In genomic region chr5:56090793-56091460, GRCh38 we compare ENCODE assay signal across 23 cellular contexts.
DNase-seq lines count a peak whose midpoint lies in the region; ATAC-seq and TF ChIP-seq lines count a peak whose summit lies in the region.
"Had no signal": no experiment of that assay in that cellular context is flagged by ENCODE, and none has a peak within 500 bp of the region (broad histone marks: within the 10 kb centered on the region; RNA-seq: fewer than 3 reads in every experiment).

No MANE protein-coding gene starts in this region.

- H3K18ac ChIP-seq in IMR-90 (ENCODE audit: low read depth, low read length): peak overlapping the region; percentile 35; the same call in 1 of the 2 replicates

- peak overlapping the region; percentile 38; the same call in 1 of the 2 replicates for H4K91ac ChIP-seq in IMR-90 (ENCODE audit: insufficient read depth, low read depth, low read length)

- CTCF ChIA-PET in IMR-90 (lab: Yijun Ruan, JAX): interaction anchor here (0.5 kb wide), 1 partner anchor 23 kb away, joined by 3 read pairs; no protein-coding TSS in a partner anchor

- no peaks in the 10 kb centered on the region for H3K27me3 Mint-ChIP-seq in activated naive CD8-positive, alpha-beta T cell
- no peaks in the 10 kb centered on the region for H3K27me3 Mint-ChIP-seq in activated naive CD8-positive, alpha-beta T cell treated with anti-CD3 and anti-CD28 coated beads for 36 hours
- H3K27me3 Mint-ChIP-seq in activated naive CD8-positive, alpha-beta T cell treated with anti-CD3 and anti-CD28 coated beads, Interleukin-2, amount 50 U/mL, for 24 hours: no peaks in the 10 kb centered on the region
- no peaks in the 10 kb centered on the region for H3K27me3 Mint-ChIP-seq in nephron (ENCODE audit: low read depth)
- H3K27me3 Mint-ChIP-seq in endothelial cell (ENCODE audit: unreplicated experiment): peaks cover 3% of the 10 kb centered on the region

- 0 out of 3 replicates have a peak overlapping the region, but pooled peaks have one; percentile 1 for H2BK15ac ChIP-seq in IMR-90 (ENCODE audit: low read depth, low read length)

- H3K9ac ChIP-seq in IMR-90 (ENCODE audit: low read depth, low read length): no peak overlapping the region
- H3K9ac ChIP-seq: GM23248 had no signal

- H3K4me1 ChIP-seq in IMR-90 (ENCODE audit: control insufficient read depth, insufficient read depth, low read length) (peaks cover 7% of the 10 kb centered on the region), gastrocnemius medialis (no peaks in the 10 kb centered on the region), heart left ventricle (peaks cover 0 to 11% (median 0%) of the 10 kb centered on the region in 12 donors)

- H3K4me3 ChIP-seq in IMR-90 (ENCODE audit: insufficient read depth, low read depth, low read length) (no peak overlapping the region), gastrocnemius medialis (no peak overlapping the region), heart left ventricle (no peak overlapping the region)
- H3K4me3 ChIP-seq: GM23248, SK-N-MC, upper lobe of left lung had no signal

- H2BK5ac ChIP-seq in IMR-90 (ENCODE audit: low read depth, low read length, poor library complexity, severe bottlenecking): no peak overlapping the region

- peak overlapping the region; percentile 20; the same call in 1 of the 2 replicates for H2BK20ac ChIP-seq in IMR-90 (ENCODE audit: low read depth, low read length)

- H4K20me1 ChIP-seq in IMR-90 (ENCODE audit: insufficient read depth, low read length): no peaks in the 10 kb centered on the region

- H3K27me3 ChIP-seq in IMR-90 (ENCODE audit: control insufficient read depth, insufficient read depth, low read length) (no peaks in the 10 kb centered on the region), gastrocnemius medialis (no peaks in the 10 kb centered on the region), heart left ventricle (no peaks in the 10 kb centered on the region)
- H3K27me3 ChIP-seq: upper lobe of left lung had no signal

- H2AFZ ChIP-seq in IMR-90 (replicated peaks; ENCODE audit: low read length, poor library complexity): peak overlapping the region; percentile 60
- H2AFZ ChIP-seq: GM23248 had no signal

- 97% methylated on average over 4 of the region's 7 CpGs; no CpG with 5 or more reads in 1 of the 2 experiments for WGBS in IMR-90 (ENCODE audit: extremely low coverage in 2 of 2, insufficient read length in 1 of 2), 2 experiments
- 94 to 98% (median 97%) methylated on average over 7 of the region's 7 CpGs for WGBS in heart left ventricle, 4 donors

- BruUV-seq in IMR-90 (replicated peaks; lab: Mats Ljungman, UMichigan): no TSS peak

- H3K4me2 ChIP-seq in IMR-90 (ENCODE audit: low read depth, low read length): no peak overlapping the region

- H3K36me3 ChIP-seq in IMR-90 (ENCODE audit: control insufficient read depth, insufficient read depth, low read length) (no peaks in the 10 kb centered on the region), gastrocnemius medialis (no peaks in the 10 kb centered on the region), heart left ventricle (no peaks in the 10 kb centered on the region)
- H3K36me3 ChIP-seq: upper lobe of left lung had no signal

- no peak overlapping the region for H3K23ac ChIP-seq in IMR-90 (ENCODE audit: low read depth, low read length)

- ATAC-seq in IMR-90 (ENCODE audit: low read depth) (no peak), gastrocnemius medialis (no peak), heart left ventricle (no peak)
- ATAC-seq in activated naive CD8-positive, alpha-beta T cell treated with anti-CD3 and anti-CD28 coated beads, Interleukin-2, amount 50 U/mL, for 24 hours: no peak

- H3K9me1 ChIP-seq in IMR-90 (ENCODE audit: insufficient read depth, low read length): peaks cover 12% of the 10 kb centered on the region

- peak overlapping the region; percentile 45; the same call in 1 of the 2 replicates for H3K4ac ChIP-seq in IMR-90 (ENCODE audit: low read depth, low read length)

- TF ChIP-seq CTCF in IMR-90 (conservative IDR thresholded peaks at IDR 0.05; ENCODE audit: low read depth, low read length) (no peak), nephron (IDR thresholded peaks at IDR 0.05; ENCODE audit: unreplicated experiment in 3 of 3) (no peak), gastrocnemius medialis (IDR thresholded peaks at IDR 0.05 in 4 of 5, conservative IDR thresholded peaks at IDR 0.05 in 1 of 5) (no peak), heart left ventricle (IDR thresholded peaks at IDR 0.05) (no peak), endothelial cell (IDR thresholded peaks at IDR 0.05; ENCODE audit: unreplicated experiment) (no peak)

- H3K79me1 ChIP-seq in IMR-90 (ENCODE audit: low read depth in 1 of 2, low read length in 2 of 2): no peaks in the 10 kb centered on the region

- peak overlapping the region; percentile 45 for H3K4me3 Mint-ChIP-seq in activated naive CD8-positive, alpha-beta T cell
- H3K4me3 Mint-ChIP-seq in activated naive CD8-positive, alpha-beta T cell treated with anti-CD3 and anti-CD28 coated beads for 36 hours: no peak overlapping the region
- no peak overlapping the region for H3K4me3 Mint-ChIP-seq in activated naive CD8-positive, alpha-beta T cell treated with anti-CD3 and anti-CD28 coated beads, Interleukin-2, amount 50 U/mL, for 24 hours
- H3K4me3 Mint-ChIP-seq in nephron (no peak overlapping the region), endothelial cell (ENCODE audit: unreplicated experiment) (no peak overlapping the region)

- TF ChIP-seq POLR2A in IMR-90 (IDR thresholded peaks at IDR 0.05; ENCODE audit: low read depth, low read length) (no peak), gastrocnemius medialis (IDR thresholded peaks at IDR 0.05) (no peak), heart left ventricle (IDR thresholded peaks at IDR 0.05) (no peak)

- peak overlapping the region; percentile 57 for H2AK9ac ChIP-seq in IMR-90 (replicated peaks; ENCODE audit: low read depth, low read length, poor library complexity)

- no peak overlapping the region for H4K8ac ChIP-seq in IMR-90 (ENCODE audit: low read depth in 2 of 2, low read length in 2 of 2)

- no peak overlapping the region for H3K56ac ChIP-seq in IMR-90 (ENCODE audit: extremely low read depth, insufficient read depth, low read length)

- H2BK120ac ChIP-seq in IMR-90 (ENCODE audit: low read depth, low read length): peak overlapping the region; percentile 37

- POLR2A ChIA-PET in IMR-90 (lab: Charles Lee; ENCODE audit: unreplicated experiment): no interaction called here

- H2AK5ac ChIP-seq in IMR-90 (ENCODE audit: low read depth, low read length): peak overlapping the region; percentile 87; the same call in 1 of the 2 replicates

- H3K9me3 ChIP-seq in IMR-90 (ENCODE audit: control insufficient read depth, insufficient read depth, low read length) (no peaks in the 10 kb centered on the region), gastrocnemius medialis (no peaks in the 10 kb centered on the region), heart left ventricle (no peaks in the 10 kb centered on the region)
- H3K9me3 ChIP-seq: upper lobe of left lung had no signal

- TF ChIP-seq RAD21 in IMR-90 (IDR thresholded peaks at IDR 0.05; ENCODE audit: low read length): no peak

- dilution Hi-C loops in IMR-90 (cut with HindIII; ENCODE audit: low sequenced_read_pairs, unreplicated experiment): no loop called here

- H3K4me1 Mint-ChIP-seq in activated naive CD8-positive, alpha-beta T cell (ENCODE audit: low read depth): peaks cover 56% of the 10 kb centered on the region
- H3K4me1 Mint-ChIP-seq in activated naive CD8-positive, alpha-beta T cell treated with anti-CD3 and anti-CD28 coated beads for 36 hours: peaks cover 65% of the 10 kb centered on the region
- H3K4me1 Mint-ChIP-seq in activated naive CD8-positive, alpha-beta T cell treated with anti-CD3 and anti-CD28 coated beads, Interleukin-2, amount 50 U/mL, for 24 hours: peaks cover 63% of the 10 kb centered on the region
- H3K4me1 Mint-ChIP-seq in nephron: peaks cover 17% of the 10 kb centered on the region
- no peaks in the 10 kb centered on the region for H3K4me1 Mint-ChIP-seq in endothelial cell (ENCODE audit: unreplicated experiment)

- H3K27ac ChIP-seq in IMR-90 (ENCODE audit: insufficient read depth, low read length) (no peak overlapping the region), gastrocnemius medialis (no peak overlapping the region), heart left ventricle (no peak overlapping the region)
- H3K27ac ChIP-seq: GM23248, RWPE1, SK-N-MC, upper lobe of left lung had no signal

- intact Hi-C loops in IMR-90 (cut with micrococcal nuclease): no loop called here
- intact Hi-C loops in gastrocnemius medialis (cut with DNase I; ENCODE audit: low total_unique reads): no loop called here
- intact Hi-C loops in heart left ventricle (cut with DNase I): no loop called here

- H3K27ac Mint-ChIP-seq in activated naive CD8-positive, alpha-beta T cell: peak overlapping the region; percentile 22
- no peak overlapping the region for H3K27ac Mint-ChIP-seq in activated naive CD8-positive, alpha-beta T cell treated with anti-CD3 and anti-CD28 coated beads for 36 hours
- H3K27ac Mint-ChIP-seq in activated naive CD8-positive, alpha-beta T cell treated with anti-CD3 and anti-CD28 coated beads, Interleukin-2, amount 50 U/mL, for 24 hours: peak overlapping the region; percentile 23
- H3K27ac Mint-ChIP-seq in nephron: peak overlapping the region in 2 of 3 experiments; percentile 4 to 26
- H3K27ac Mint-ChIP-seq in endothelial cell (ENCODE audit: unreplicated experiment): no peak overlapping the region

- H3K14ac ChIP-seq in IMR-90 (replicated peaks; ENCODE audit: low read depth, low read length): peak overlapping the region; percentile 10

- in situ Hi-C loops in IMR-90 (cut with MboI; ENCODE audit: low sequenced_read_pairs): no loop called here
- in situ Hi-C loops in gastrocnemius medialis (cut with MboI; ENCODE audit: low sequenced_read_pairs in 4 of 4): no loop called here

- peaks cover 2% of the 10 kb centered on the region for H3K36me3 Mint-ChIP-seq in activated naive CD8-positive, alpha-beta T cell
- no peaks in the 10 kb centered on the region for H3K36me3 Mint-ChIP-seq in activated naive CD8-positive, alpha-beta T cell treated with anti-CD3 and anti-CD28 coated beads for 36 hours
- no peaks in the 10 kb centered on the region for H3K36me3 Mint-ChIP-seq in activated naive CD8-positive, alpha-beta T cell treated with anti-CD3 and anti-CD28 coated beads, Interleukin-2, amount 50 U/mL, for 24 hours (ENCODE audit: low read depth)
- no peaks in the 10 kb centered on the region for H3K36me3 Mint-ChIP-seq in nephron (ENCODE audit: low read depth)
- no peaks in the 10 kb centered on the region for H3K36me3 Mint-ChIP-seq in endothelial cell (ENCODE audit: low read depth, unreplicated experiment)

- peak overlapping the region; percentile 42; the same call in 1 of the 2 replicates for H4K5ac ChIP-seq in IMR-90 (ENCODE audit: low read depth, low read length)

- no peaks in the 10 kb centered on the region for H3K9me3 Mint-ChIP-seq in activated naive CD8-positive, alpha-beta T cell (ENCODE audit: low read depth)
- H3K9me3 Mint-ChIP-seq in activated naive CD8-positive, alpha-beta T cell treated with anti-CD3 and anti-CD28 coated beads for 36 hours: peaks cover 2% of the 10 kb centered on the region
- no peaks in the 10 kb centered on the region for H3K9me3 Mint-ChIP-seq in activated naive CD8-positive, alpha-beta T cell treated with anti-CD3 and anti-CD28 coated beads, Interleukin-2, amount 50 U/mL, for 24 hours
- H3K9me3 Mint-ChIP-seq in nephron (no peaks in the 10 kb centered on the region), endothelial cell (ENCODE audit: unreplicated experiment) (no peaks in the 10 kb centered on the region)

- DNase-seq in activated naive CD8-positive, alpha-beta T cell treated with anti-CD3 and anti-CD28 coated beads for 36 hours: no peak
- DNase-seq in IMR-90 (no peak), gastrocnemius medialis (no peak), heart left ventricle (no peak), endothelial cell (ENCODE audit: low spot score) (no peak)
- DNase-seq in activated naive CD8-positive, alpha-beta T cell treated with anti-CD3 and anti-CD28 coated beads, Interleukin-2, amount 50 U/mL, for 24 hours: no peak
- DNase-seq: activated CD4-positive, alpha-beta T cell treated with anti-CD3 and anti-CD28 coated beads, Interleukin-2, amount 50 U/mL, for 48 hours; activated naive CD4-positive, alpha-beta T cell; central memory CD4-positive, alpha-beta T cell; dermis blood vessel endothelial cell; GDM1; glutamatergic neuron; GM23248; kidney glomerular epithelial cell; NCI-H2107; NCI-H526 treated with DMSO at 0.1 percent for 48 hours; substantia nigra; T-helper 9 cell; upper lobe of left lung had no signal

Comparison
In these comparisons a context has a peak if more than half of its experiments do, and no peak if none do; other contexts are left out.
1. H3K27ac Mint-ChIP-seq: peak in activated naive CD8-positive, alpha-beta T cell (single experiment), activated naive CD8-positive, alpha-beta T cell treated with anti-CD3 and anti-CD28 coated beads, Interleukin-2, amount 50 U/mL, for 24 hours (single experiment) and nephron (2 of 3); none in activated naive CD8-positive, alpha-beta T cell treated with anti-CD3 and anti-CD28 coated beads for 36 hours (single experiment) and endothelial cell (single experiment).